Comparison of ENCODE assay signal across 16 cellular contexts in genomic region chr16:68993421-68993820, GRCh38.
DNase-seq lines count a peak whose midpoint lies in the region; ATAC-seq and TF ChIP-seq lines count a peak whose summit lies in the region.
"Had no signal": no experiment of that assay in that cellular context is flagged by ENCODE, and none has a peak within 500 bp of the region (broad histone marks: within the 10 kb centered on the region; RNA-seq: fewer than 3 reads in every experiment).

No MANE protein-coding gene starts in this region.

- H3K4me3 ChIP-seq in HUES48 (ENCODE audit: low read depth, low read length) (no peak overlapping the region), mammary epithelial cell (replicated peaks in 1 of 3; ENCODE audit: insufficient read depth in 1 of 3, low read depth in 2 of 3, low read length in 3 of 3) (peak overlapping the region in 1 of 3 experiments; percentile 20), left lung (no peak overlapping the region), thyroid gland (replicated peaks in 1 of 3) (no peak overlapping the region)
- H3K4me3 ChIP-seq: coronary artery, SJCRH30, thoracic aorta had no signal

- H3K27ac ChIP-seq in HUES48 (ENCODE audit: low read depth, low read length) = peak overlapping the region; percentile 85
- H3K27ac ChIP-seq in mammary epithelial cell (ENCODE audit: insufficient read depth, low read depth, low read length) = peak overlapping the region; percentile 92
- H3K27ac ChIP-seq in left lung = peak overlapping the region; percentile 26 to 70
- peak overlapping the region; percentile 28 to 70 (median 39) for H3K27ac ChIP-seq in thyroid gland
- H3K27ac ChIP-seq: coronary artery, SJCRH30, thoracic aorta had no signal

- no peak overlapping the region for H3K9ac ChIP-seq in HUES48 (ENCODE audit: low read depth, low read length)
- no peak overlapping the region for H3K9ac ChIP-seq in mammary epithelial cell (ENCODE audit: insufficient read depth, low read length)

- H3K36me3 ChIP-seq in HUES48 (ENCODE audit: control insufficient read depth, insufficient read depth, low read length) (no peaks in the 10 kb centered on the region), mammary epithelial cell (ENCODE audit: insufficient read depth, low read length) (no peaks in the 10 kb centered on the region), left lung (no peaks in the 10 kb centered on the region), thyroid gland (no peaks in the 10 kb centered on the region)
- H3K36me3 ChIP-seq: SJCRH30, thoracic aorta had no signal

- TF ChIP-seq POLR2A in thyroid gland (IDR thresholded peaks at IDR 0.05) (no peak), GM18505 (IDR thresholded peaks at IDR 0.05; ENCODE audit: borderline replicate concordance, extremely low read depth, insufficient read depth, insufficient read length) (no peak)

- no peaks in the 10 kb centered on the region for H3K9me3 ChIP-seq in HUES48 (ENCODE audit: control insufficient read depth, insufficient read depth, low read length)
- H3K9me3 ChIP-seq in mammary epithelial cell (replicated peaks; ENCODE audit: insufficient read depth, low read length) = no peaks in the 10 kb centered on the region
- H3K9me3 ChIP-seq in left lung = no peaks in the 10 kb centered on the region
- H3K9me3 ChIP-seq in thyroid gland = no peaks in the 10 kb centered on the region
- H3K9me3 ChIP-seq: SJCRH30, thoracic aorta had no signal

- dilution Hi-C loops in mammary epithelial cell (cut with HindIII; ENCODE audit: low sequenced_read_pairs) = loop anchor here (5.0 kb wide), 2 partner anchors 46 to 79 kb away; no protein-coding TSS in a partner anchor

- WGBS in mammary epithelial cell (ENCODE audit: low coverage, missing lambda C conversion rate) = 56% methylated on average over 3 of the region's 3 CpGs
- WGBS in thyroid gland, 2 donors = 81 to 84% methylated on average over 3 of the region's 3 CpGs

- ATAC-seq in left lung (no peak), GM21717 (IDR thresholded peaks at IDR 0.05; ENCODE audit: unreplicated experiment) (no peak), GM18505 (IDR thresholded peaks at IDR 0.05; ENCODE audit: unreplicated experiment) (no peak)

- intact Hi-C loops in mammary epithelial cell (cut with micrococcal nuclease) (loop anchor here (5.0 kb wide), 1 partner anchor 41 kb away; no protein-coding TSS in a partner anchor), left lung (cut with DNase I) (no loop called here), thyroid gland (cut with DNase I) (no loop called here)

- DNase-seq in mammary epithelial cell (no peak), left lung (no peak), thyroid gland (no peak)
- DNase-seq in stimulated activated CD4-positive, alpha-beta T cell treated with anti-CD3 and anti-CD28 coated beads, Interleukin-2, amount 100 ng/mL, for 24 hours = no peak
- DNase-seq: activated B cell treated with CpG ODN at 0.5 μM for 24 hours; activated naive CD4-positive, alpha-beta T cell treated with anti-CD3 and anti-CD28 coated beads, Interleukin-2, amount 50 U/mL, for 16 hours; activated T-cell treated with anti-CD3 and anti-CD28 coated beads, Interleukin-2, amount 50 U/mL, for 48 hours; COR-L47; NCI-H1436; SJCRH30; stimulated activated CD4-positive, alpha-beta T cell treated with anti-CD3 and anti-CD28 coated beads, Interleukin-12 subunit alpha, Interleukin-12 subunit beta, amount 100 ng/mL, for 4 hours had no signal

- CTCF ChIA-PET in mammary epithelial cell (lab: Charles Lee; ENCODE audit: low non-redundant PET) = no interaction called here

- H3K4me2 ChIP-seq in mammary epithelial cell (ENCODE audit: insufficient read depth, low read depth, low read length) = peak overlapping the region; percentile 62

- H3K79me2 ChIP-seq in mammary epithelial cell (ENCODE audit: insufficient read depth, low read length) = no peaks in the 10 kb centered on the region

- H4K20me1 ChIP-seq in mammary epithelial cell (ENCODE audit: insufficient read depth, low read length) = no peaks in the 10 kb centered on the region

- H2AFZ ChIP-seq in mammary epithelial cell (ENCODE audit: low read depth, low read length) = no peak overlapping the region

- in situ Hi-C loops in mammary epithelial cell (cut with MboI; ENCODE audit: low sequenced_read_pairs in 2 of 2) = loop anchor here in 1 of 2 donors (10.0 kb wide), 1 partner anchor 111 kb away; the partner anchor contains the start of gene HAS3

- H3K27me3 ChIP-seq in HUES48 (ENCODE audit: control insufficient read depth, insufficient read depth, low read length) (no peaks in the 10 kb centered on the region), mammary epithelial cell (ENCODE audit: insufficient read depth, low read length) (no peaks in the 10 kb centered on the region), left lung (no peaks in the 10 kb centered on the region), thyroid gland (no peaks in the 10 kb centered on the region)
- H3K27me3 ChIP-seq: SJCRH30 had no signal

- TF ChIP-seq CTCF in mammary epithelial cell (conservative IDR thresholded peaks at IDR 0.05 in 1 of 2, IDR thresholded peaks at IDR 0.05 in 1 of 2; ENCODE audit: extremely low read depth in 1 of 2, insufficient read depth in 1 of 2, low read depth in 1 of 2, low read length in 2 of 2) (no peak), left lung (IDR thresholded peaks at IDR 0.05) (no peak), thyroid gland (IDR thresholded peaks at IDR 0.05) (no peak)

- TSS peak; percentile 89 for BruUV-seq in mammary epithelial cell (replicated peaks; lab: Mats Ljungman, UMichigan)

- H3K4me1 ChIP-seq in HUES48 (ENCODE audit: control insufficient read depth, insufficient read depth, low read length) = peaks cover 45% of the 10 kb centered on the region
- H3K4me1 ChIP-seq in mammary epithelial cell (ENCODE audit: insufficient read depth, low read length) = peaks cover 73% of the 10 kb centered on the region
- H3K4me1 ChIP-seq in left lung = peaks cover 0 to 4% of the 10 kb centered on the region in 2 donors
- H3K4me1 ChIP-seq in thyroid gland = peaks cover 12 to 31% of the 10 kb centered on the region in 2 donors
- H3K4me1 ChIP-seq: SJCRH30 had no signal

Comparison
In these comparisons a context has a peak if more than half of its experiments do, and no peak if none do; other contexts are left out.
1. H3K27ac ChIP-seq: peak in every context shown above with its lines; median percentile 92 in mammary epithelial cell; 85 in HUES48; 48 in left lung; 39 in thyroid gland.